In genomic region chr5:66923457-66923856, GRCh38 we compare ENCODE assay signal across 24 cellular contexts.
DNase-seq lines count a peak whose midpoint lies in the region; ATAC-seq, FAIRE-seq and TF ChIP-seq lines count a peak whose summit lies in the region.
"Had no signal": no experiment of that assay in that cellular context is flagged by ENCODE, and none has a peak within 500 bp of the region (broad histone marks: within the 10 kb centered on the region; RNA-seq: fewer than 3 reads in every experiment).

No MANE protein-coding gene starts in this region.

- H3K27ac ChIP-seq in HEK293 (ENCODE audit: extremely low read depth, low read depth, low read length) (no peak overlapping the region), KMS-11 (peak overlapping the region; percentile 27; the same call in 1 of the 2 replicates), parathyroid adenoma (peak overlapping the region; percentile 68)

- H3K4me2 ChIP-seq in KMS-11 (peak overlapping the region; percentile 46; the same call in 1 of the 2 replicates), parathyroid adenoma (ENCODE audit: low read length) (peak overlapping the region; percentile 30)
- H3K4me2 ChIP-seq: GM23338, SK-N-SH had no signal

- no peak for DNase-seq in activated CD8-positive, alpha-beta T cell treated with anti-CD3 and anti-CD28 coated beads, Interleukin-2, amount 10 ng/mL, durations not matched to agents 7 days and 5 days
- DNase-seq in cerebellar cortex (ENCODE audit: low spot score) (no peak), GM12892 (ENCODE audit: insufficient read length) (no peak)
- no peak for DNase-seq in NK-92 treated with Interleukin-12 subunit alpha and Interleukin-12 subunit beta, amount 100 ng/mL, for 24 hours (lab: John Stamatoyannopoulos, UW)
- DNase-seq: C1 segment of cervical spinal cord; CD4-positive, alpha-beta memory T cell; COR-L47; H9; HFFc6; KBM-7; NCI-H1092 treated with DMSO at 0.1 percent for 48 hours; NCI-H1436; NCI-H187; NCI-H2081 treated with DMSO at 0.1 percent for 48 hours; NCI-H2171; NCI-H226; NCI-H510A; NCI-H69; SK-N-SH had no signal

- no peaks in the 10 kb centered on the region for H4K20me1 ChIP-seq in KMS-11 (ENCODE audit: insufficient read depth)

- peak overlapping the region; percentile 37 for H3K27ac Mint-ChIP-seq in activated CD8-positive, alpha-beta T cell treated with anti-CD3 and anti-CD28 coated beads, Interleukin-2, amount 10 ng/mL, durations not matched to agents 7 days and 5 days
- H3K27ac Mint-ChIP-seq: CD4-positive, alpha-beta memory T cell; GM23338; H9; HFFc6 had no signal

- peaks cover 8% of the 10 kb centered on the region for H3K27me3 Mint-ChIP-seq in activated CD8-positive, alpha-beta T cell treated with anti-CD3 and anti-CD28 coated beads, Interleukin-2, amount 10 ng/mL, durations not matched to agents 7 days and 5 days (ENCODE audit: low read depth)

- H2AFZ ChIP-seq in KMS-11 (ENCODE audit: low read depth) (no peak overlapping the region), parathyroid adenoma (no peak overlapping the region)
- H2AFZ ChIP-seq: GM23338 had no signal

- POLR2A ChIA-PET in HEK293 (lab: Yijun Ruan, JAX): no interaction called here
- POLR2A ChIA-PET in activated CD8-positive, alpha-beta T cell treated with anti-CD3 and anti-CD28 coated beads, Interleukin-2, amount 10 ng/mL, durations not matched to agents 7 days and 5 days (lab: Charles Lee): no interaction called here

- no peak overlapping the region for H3K4me3 Mint-ChIP-seq in activated CD8-positive, alpha-beta T cell treated with anti-CD3 and anti-CD28 coated beads, Interleukin-2, amount 10 ng/mL, durations not matched to agents 7 days and 5 days
- H3K4me3 Mint-ChIP-seq: CD4-positive, alpha-beta memory T cell; GM23338; H9; HFFc6 had no signal

- H3K4me1 ChIP-seq in HEK293 (ENCODE audit: control insufficient read depth, insufficient read depth, low read length) (no peaks in the 10 kb centered on the region), KMS-11 (ENCODE audit: low read depth, poor library complexity, severe bottlenecking) (peaks cover 39% of the 10 kb centered on the region), parathyroid adenoma (peaks cover 18% of the 10 kb centered on the region)

- H3K4me3 ChIP-seq in HEK293 (ENCODE audit: low read depth, low read length) (no peak overlapping the region), KMS-11 (IDR thresholded peaks at IDR 0.05; ENCODE audit: insufficient read depth, low read depth, low read length) (no peak overlapping the region), parathyroid adenoma (ENCODE audit: low read depth, low read length) (no peak overlapping the region)
- H3K4me3 ChIP-seq: GM23338 had no signal

- H3K4me1 Mint-ChIP-seq in activated CD8-positive, alpha-beta T cell treated with anti-CD3 and anti-CD28 coated beads, Interleukin-2, amount 10 ng/mL, durations not matched to agents 7 days and 5 days (ENCODE audit: low read depth): peaks cover 18% of the 10 kb centered on the region
- H3K4me1 Mint-ChIP-seq: CD4-positive, alpha-beta memory T cell; GM23338; H9 had no signal

- H3K9me3 Mint-ChIP-seq in activated CD8-positive, alpha-beta T cell treated with anti-CD3 and anti-CD28 coated beads, Interleukin-2, amount 10 ng/mL, durations not matched to agents 7 days and 5 days (ENCODE audit: insufficient read depth): no peaks in the 10 kb centered on the region
- H3K9me3 Mint-ChIP-seq: CD4-positive, alpha-beta memory T cell; GM23338; H9; HFFc6 had no signal

- no peak for TF ChIP-seq POLR2A in GM12892 (IDR thresholded peaks at IDR 0.05; ENCODE audit: low read depth, low read length)

- H3K79me2 ChIP-seq in KMS-11 (ENCODE audit: insufficient read depth, low read depth) (no peaks in the 10 kb centered on the region), parathyroid adenoma (peaks cover 28% of the 10 kb centered on the region)

- CTCF ChIA-PET in HEK293 (lab: Yijun Ruan, JAX): no interaction called here
- CTCF ChIA-PET in activated CD8-positive, alpha-beta T cell treated with anti-CD3 and anti-CD28 coated beads, Interleukin-2, amount 10 ng/mL, durations not matched to agents 7 days and 5 days (lab: Charles Lee): no interaction called here

- FAIRE-seq in GM12892 (lab: Jason Lieb, UNC): no peak
- FAIRE-seq: RCC 7860 had no signal

- H3K27me3 ChIP-seq in KMS-11 (ENCODE audit: insufficient read depth, low read depth) (no peaks in the 10 kb centered on the region), parathyroid adenoma (ENCODE audit: control insufficient read depth, insufficient read depth, low read length) (no peaks in the 10 kb centered on the region)

- H3K9ac ChIP-seq in KMS-11: no peak overlapping the region
- H3K9ac ChIP-seq in parathyroid adenoma: no peak overlapping the region
- H3K9ac ChIP-seq: SK-N-SH had no signal

- peak; percentile 72 for ATAC-seq in activated CD8-positive, alpha-beta T cell treated with anti-CD3 and anti-CD28 coated beads, Interleukin-2, amount 10 ng/mL, durations not matched to agents 7 days and 5 days
- ATAC-seq: GM23338 had no signal

- TF ChIP-seq CTCF in HEK293 (tag by site-specific recombination; IDR thresholded peaks at IDR 0.05) (no peak), KMS-11 (conservative IDR thresholded peaks at IDR 0.05; ENCODE audit: low read depth, low read length) (no peak), parathyroid adenoma (IDR thresholded peaks at IDR 0.05) (no peak)

- H3K36me3 Mint-ChIP-seq in activated CD8-positive, alpha-beta T cell treated with anti-CD3 and anti-CD28 coated beads, Interleukin-2, amount 10 ng/mL, durations not matched to agents 7 days and 5 days (ENCODE audit: low read depth): no peaks in the 10 kb centered on the region
- H3K36me3 Mint-ChIP-seq: CD4-positive, alpha-beta memory T cell had no signal

- H3K36me3 ChIP-seq in HEK293 (ENCODE audit: control insufficient read depth in 2 of 2, insufficient read depth in 1 of 2, low read length in 2 of 2) (no peaks in the 10 kb centered on the region), KMS-11 (ENCODE audit: insufficient read depth) (no peaks in the 10 kb centered on the region), parathyroid adenoma (ENCODE audit: control insufficient read depth, insufficient read depth, low read length) (no peaks in the 10 kb centered on the region)

- no peaks in the 10 kb centered on the region for H3K9me3 ChIP-seq in HEK293 (ENCODE audit: control insufficient read depth, insufficient read depth, low read depth, low read length)
- no peaks in the 10 kb centered on the region for H3K9me3 ChIP-seq in parathyroid adenoma (ENCODE audit: control insufficient read depth, low read length)
- H3K9me3 ChIP-seq: SK-N-SH had no signal

TF ChIP-seq in HEK293, 187 proteins besides CTCF, POLR2A, EP300 and RAD21:
- peak; percentile 47 for TF ChIP-seq SCRT2 (tag by site-specific recombination; IDR thresholded peaks at IDR 0.05)
- TF ChIP-seq ZNF555 (tag by site-specific recombination; conservative IDR thresholded peaks at IDR 0.05): no peak
